In genomic region chr4:153008578-153009199, GRCh38 we compare ENCODE assay signal across 17 cellular contexts.
A peak's percentile ranks its signal among the peaks of the same experiment; 100 is the strongest.
DNase-seq lines count a peak whose midpoint lies in the region; ATAC-seq and TF ChIP-seq lines count a peak whose summit lies in the region.
"Had no signal": no experiment of that assay in that cellular context is flagged by ENCODE, and none has a peak within 500 bp of the region (broad histone marks: within the 10 kb centered on the region; RNA-seq: fewer than 3 reads in every experiment).

No MANE protein-coding gene starts in this region.

- DNase-seq in mucosa of descending colon (no peak), G401 (ENCODE audit: low spot score) (no peak)
- DNase-seq in activated CD8-positive, alpha-beta memory T cell treated with anti-CD3 and anti-CD28 coated beads, Interleukin-2, amount 50 U/mL, for 4 hours: no peak
- DNase-seq: activated CD4-positive, alpha-beta T cell treated with anti-CD3 and anti-CD28 coated beads, Interleukin-2, amount 50 U/mL, for 1 hour; activated gamma-delta T cell; CD4-positive, alpha-beta T cell; hippocampal formation; KBM-7; mesendoderm; NCI-H2081 had no signal

- H3K4me1 ChIP-seq in mucosa of descending colon (ENCODE audit: low read depth): no peaks in the 10 kb centered on the region
- H3K4me1 ChIP-seq: breast epithelium had no signal

- H3K36me3 ChIP-seq in mucosa of descending colon (ENCODE audit: low read depth): no peaks in the 10 kb centered on the region
- H3K36me3 ChIP-seq: breast epithelium had no signal

- no peaks in the 10 kb centered on the region for H3K9me3 ChIP-seq in mucosa of descending colon

- TF ChIP-seq CTCF in mucosa of descending colon (IDR thresholded peaks at IDR 0.05): no peak

- H3K4me3 ChIP-seq in mucosa of descending colon: no peak overlapping the region
- H3K4me3 ChIP-seq: breast epithelium had no signal

- intact Hi-C loops in mucosa of descending colon (cut with DNase I, micrococcal nuclease): no loop called here

- ATAC-seq in GM18909 (IDR thresholded peaks at IDR 0.05; ENCODE audit: poor library complexity, unreplicated experiment) (peak; percentile 83), GM21717 (IDR thresholded peaks at IDR 0.05; ENCODE audit: unreplicated experiment) (peak; percentile 83), HG03159 (IDR thresholded peaks at IDR 0.05; ENCODE audit: unreplicated experiment) (peak; percentile 86), mucosa of descending colon (peak; percentile 16), GM21529 (IDR thresholded peaks at IDR 0.05; ENCODE audit: unreplicated experiment) (no peak), HG03280 (IDR thresholded peaks at IDR 0.05; ENCODE audit: unreplicated experiment) (no peak)
- ATAC-seq: stimulated activated effector memory CD8-positive, alpha-beta T cell treated with anti-CD3 and anti-CD28 coated beads, Interleukin-12 subunit alpha, Interleukin-12 subunit beta, amount 100 ng/mL, for 72 hours had no signal

- in situ Hi-C loops in G401 (cut with HindIII; ENCODE audit: low sequenced_read_pairs): no loop called here

Comparison
In these comparisons a context has a peak if more than half of its experiments do, and no peak if none do; other contexts are left out.
1. ATAC-seq: peak in GM18909 (single experiment), GM21717 (single experiment), HG03159 (single experiment) and mucosa of descending colon (single experiment); none in GM21529 (single experiment) and HG03280 (single experiment).